1 cellular context compared by ENCODE assay signal in the genomic region with DNA sequence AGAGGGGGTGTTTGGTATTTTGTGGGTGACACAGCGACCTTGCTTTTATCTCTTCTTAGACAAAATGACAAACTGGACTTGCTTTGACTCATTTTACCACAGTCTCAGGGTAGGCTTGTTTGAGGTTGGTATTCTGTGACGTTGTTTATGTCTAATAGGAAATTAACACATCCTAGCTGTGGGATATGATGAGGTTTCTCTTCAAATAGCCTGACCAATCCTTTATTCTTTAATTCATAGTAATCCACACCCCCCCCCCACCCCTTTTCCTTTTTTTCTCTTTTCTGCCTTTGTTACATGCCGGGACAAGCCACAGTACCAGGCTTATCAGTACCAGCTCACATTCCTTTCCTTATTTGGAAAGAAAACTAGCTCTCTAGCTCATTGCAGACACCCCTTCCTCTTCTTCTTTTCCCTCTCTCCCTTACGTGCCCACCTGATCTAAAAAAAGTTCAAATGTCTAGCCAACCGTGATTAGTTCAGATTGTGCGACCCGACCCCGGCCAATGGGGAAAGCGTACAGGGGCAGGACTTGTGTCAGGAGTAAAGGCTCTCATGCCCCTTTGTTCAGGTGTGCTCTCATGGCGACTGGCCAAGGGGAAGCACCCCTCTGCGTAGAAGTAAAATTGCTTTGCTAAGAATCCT.
TF ChIP-seq lines count a peak whose summit lies in the region.

No MANE protein-coding gene starts in this region.

TF ChIP-seq in WTC11, 78 proteins besides CTCF, POLR2A, EP300 and RAD21:
- TF ChIP-seq NFATC4 (CRISPR knock-in tag; IDR thresholded peaks at IDR 0.05) (no peak), HMGA2 (CRISPR knock-in tag; IDR thresholded peaks at IDR 0.05) (no peak)
- TF ChIP-seq, protein P1, sequence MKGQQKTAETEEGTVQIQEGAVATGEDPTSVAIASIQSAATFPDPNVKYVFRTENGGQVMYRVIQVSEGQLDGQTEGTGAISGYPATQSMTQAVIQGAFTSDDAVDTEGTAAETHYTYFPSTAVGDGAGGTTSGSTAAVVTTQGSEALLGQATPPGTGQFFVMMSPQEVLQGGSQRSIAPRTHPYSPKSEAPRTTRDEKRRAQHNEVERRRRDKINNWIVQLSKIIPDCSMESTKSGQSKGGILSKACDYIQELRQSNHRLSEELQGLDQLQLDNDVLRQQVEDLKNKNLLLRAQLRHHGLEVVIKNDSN (CRISPR knock-in tag; IDR thresholded peaks at IDR 0.05), result no peak
- TF ChIP-seq, protein P2, sequence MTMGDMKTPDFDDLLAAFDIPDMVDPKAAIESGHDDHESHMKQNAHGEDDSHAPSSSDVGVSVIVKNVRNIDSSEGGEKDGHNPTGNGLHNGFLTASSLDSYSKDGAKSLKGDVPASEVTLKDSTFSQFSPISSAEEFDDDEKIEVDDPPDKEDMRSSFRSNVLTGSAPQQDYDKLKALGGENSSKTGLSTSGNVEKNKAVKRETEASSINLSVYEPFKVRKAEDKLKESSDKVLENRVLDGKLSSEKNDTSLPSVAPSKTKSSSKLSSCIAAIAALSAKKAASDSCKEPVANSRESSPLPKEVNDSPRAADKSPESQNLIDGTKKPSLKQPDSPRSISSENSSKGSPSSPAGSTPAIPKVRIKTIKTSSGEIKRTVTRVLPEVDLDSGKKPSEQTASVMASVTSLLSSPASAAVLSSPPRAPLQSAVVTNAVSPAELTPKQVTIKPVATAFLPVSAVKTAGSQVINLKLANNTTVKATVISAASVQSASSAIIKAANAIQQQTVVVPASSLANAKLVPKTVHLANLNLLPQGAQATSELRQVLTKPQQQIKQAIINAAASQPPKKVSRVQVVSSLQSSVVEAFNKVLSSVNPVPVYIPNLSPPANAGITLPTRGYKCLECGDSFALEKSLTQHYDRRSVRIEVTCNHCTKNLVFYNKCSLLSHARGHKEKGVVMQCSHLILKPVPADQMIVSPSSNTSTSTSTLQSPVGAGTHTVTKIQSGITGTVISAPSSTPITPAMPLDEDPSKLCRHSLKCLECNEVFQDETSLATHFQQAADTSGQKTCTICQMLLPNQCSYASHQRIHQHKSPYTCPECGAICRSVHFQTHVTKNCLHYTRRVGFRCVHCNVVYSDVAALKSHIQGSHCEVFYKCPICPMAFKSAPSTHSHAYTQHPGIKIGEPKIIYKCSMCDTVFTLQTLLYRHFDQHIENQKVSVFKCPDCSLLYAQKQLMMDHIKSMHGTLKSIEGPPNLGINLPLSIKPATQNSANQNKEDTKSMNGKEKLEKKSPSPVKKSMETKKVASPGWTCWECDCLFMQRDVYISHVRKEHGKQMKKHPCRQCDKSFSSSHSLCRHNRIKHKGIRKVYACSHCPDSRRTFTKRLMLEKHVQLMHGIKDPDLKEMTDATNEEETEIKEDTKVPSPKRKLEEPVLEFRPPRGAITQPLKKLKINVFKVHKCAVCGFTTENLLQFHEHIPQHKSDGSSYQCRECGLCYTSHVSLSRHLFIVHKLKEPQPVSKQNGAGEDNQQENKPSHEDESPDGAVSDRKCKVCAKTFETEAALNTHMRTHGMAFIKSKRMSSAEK (CRISPR knock-in tag; IDR thresholded peaks at IDR 0.05; ENCODE audit: borderline replicate concordance), result no peak
